Comparison of ENCODE assay signal across 17 cellular contexts in genomic region chr9:135220601-135221575, GRCh38.
A peak's percentile ranks its signal among the peaks of the same experiment; 100 is the strongest.
DNase-seq lines count a peak whose midpoint lies in the region; ATAC-seq and TF ChIP-seq lines count a peak whose summit lies in the region.
"Had no signal": no experiment of that assay in that cellular context is flagged by ENCODE, and none has a peak within 500 bp of the region (broad histone marks: within the 10 kb centered on the region; RNA-seq: fewer than 3 reads in every experiment).

No MANE protein-coding gene starts in this region.

- H3K9me3 ChIP-seq in neuronal stem cell (replicated peaks in 1 of 2; ENCODE audit: control insufficient read depth in 2 of 2, insufficient read depth in 1 of 2, low read depth in 1 of 2, low read length in 2 of 2), result peaks cover 0 to 3% of the 10 kb centered on the region in 2 donors
- peaks cover 5% of the 10 kb centered on the region for H3K9me3 ChIP-seq in trophoblast cell (ENCODE audit: insufficient read depth, low read depth, low read length)
- H3K9me3 ChIP-seq: HAP-1, MG63 had no signal

- H2BK12ac ChIP-seq in neuronal stem cell (ENCODE audit: low read length) (peak overlapping the region; percentile 24), trophoblast cell (ENCODE audit: low read length) (no peak overlapping the region)

- H3K27me3 ChIP-seq in neuronal stem cell (ENCODE audit: control insufficient read depth in 3 of 3, insufficient read depth in 3 of 3, low read depth in 1 of 3, low read length in 3 of 3) (peaks cover 0 to 35% (median 2%) of the 10 kb centered on the region in 3 experiments), trophoblast cell (ENCODE audit: insufficient read depth, low read length) (no peaks in the 10 kb centered on the region)
- H3K27me3 ChIP-seq: MG63 had no signal

- no peak overlapping the region for H3K27ac Mint-ChIP-seq in natural killer cell treated with Interleukin-12 subunit alpha and Interleukin-12 subunit beta and Interleukin-15 and Interleukin-18, amount 100 ng/mL, for 72 hours
- no peak overlapping the region for H3K27ac Mint-ChIP-seq in natural killer cell
- peak overlapping the region in 3 of 5 experiments; percentile 55 to 84 (median 80) for H3K27ac Mint-ChIP-seq in brain
- H3K27ac Mint-ChIP-seq: CD4-positive, alpha-beta memory T cell had no signal

- H3K27me3 Mint-ChIP-seq in natural killer cell treated with Interleukin-12 subunit alpha and Interleukin-12 subunit beta and Interleukin-15 and Interleukin-18, amount 100 ng/mL, for 72 hours, result peaks cover 8 to 13% of the 10 kb centered on the region in 2 donors
- H3K27me3 Mint-ChIP-seq in natural killer cell (ENCODE audit: low read depth in 2 of 2) (peaks cover 0 to 2% of the 10 kb centered on the region in 2 donors), brain (no peaks in the 10 kb centered on the region)

- no peaks in the 10 kb centered on the region for H3K36me3 ChIP-seq in neuronal stem cell (replicated peaks in 1 of 2; ENCODE audit: control insufficient read depth in 2 of 2, insufficient read depth in 2 of 2, low read length in 2 of 2)
- H3K36me3 ChIP-seq in trophoblast cell (ENCODE audit: control insufficient read depth in 1 of 2, insufficient read depth in 2 of 2, low read length in 2 of 2), result no peaks in the 10 kb centered on the region
- H3K36me3 ChIP-seq: HAP-1, MG63 had no signal

- H3K79me2 ChIP-seq in trophoblast cell (ENCODE audit: control insufficient read depth, insufficient read depth, low read length, poor library complexity), result no peaks in the 10 kb centered on the region

- no peaks in the 10 kb centered on the region for H3K9me3 Mint-ChIP-seq in natural killer cell treated with Interleukin-12 subunit alpha and Interleukin-12 subunit beta and Interleukin-15 and Interleukin-18, amount 100 ng/mL, for 72 hours
- H3K9me3 Mint-ChIP-seq in natural killer cell, result no peaks in the 10 kb centered on the region
- peaks cover 0 to 3% (median 0%) of the 10 kb centered on the region in 5 experiments for H3K9me3 Mint-ChIP-seq in brain

- H3K36me3 Mint-ChIP-seq in natural killer cell treated with Interleukin-12 subunit alpha and Interleukin-12 subunit beta and Interleukin-15 and Interleukin-18, amount 100 ng/mL, for 72 hours, result no peaks in the 10 kb centered on the region
- H3K36me3 Mint-ChIP-seq in natural killer cell (no peaks in the 10 kb centered on the region), brain (no peaks in the 10 kb centered on the region)
- H3K36me3 Mint-ChIP-seq: CD4-positive, alpha-beta memory T cell had no signal

- H2BK5ac ChIP-seq in neuronal stem cell (ENCODE audit: low read length) (no peak overlapping the region), trophoblast cell (ENCODE audit: low read depth, low read length, poor library complexity) (no peak overlapping the region)

- H3K4ac ChIP-seq in neuronal stem cell (ENCODE audit: low read length), result peak overlapping the region; percentile 60
- H3K4ac ChIP-seq in trophoblast cell (ENCODE audit: low read depth, low read length), result no peak overlapping the region

- H3K23ac ChIP-seq in neuronal stem cell (ENCODE audit: low read depth, low read length, poor library complexity) (no peak overlapping the region), trophoblast cell (ENCODE audit: low read length) (no peak overlapping the region)

- no CpG with 5 or more reads among the region's 28 CpGs for WGBS in neuronal stem cell (ENCODE audit: extremely low coverage in 2 of 2, insufficient read length in 2 of 2, insufficient replicate concordance in 1 of 2), 2 donors
- no CpG with 5 or more reads among the region's 28 CpGs for WGBS in trophoblast cell (ENCODE audit: extremely low coverage, insufficient coverage, insufficient read length)

- H3K18ac ChIP-seq in neuronal stem cell (ENCODE audit: low read length), result no peak overlapping the region
- no peak overlapping the region for H3K18ac ChIP-seq in trophoblast cell (ENCODE audit: low read length)

- H2BK15ac ChIP-seq in neuronal stem cell (ENCODE audit: low read length), result peak overlapping the region; percentile 80

- TF ChIP-seq CTCF in natural killer cell (IDR thresholded peaks at IDR 0.05) (no peak), brain (conservative IDR thresholded peaks at IDR 0.05) (no peak)

- ATAC-seq in natural killer cell treated with Interleukin-12 subunit alpha and Interleukin-12 subunit beta and Interleukin-15 and Interleukin-18, amount 100 ng/mL, for 72 hours, result no peak
- ATAC-seq in natural killer cell (no peak), GM19023 (IDR thresholded peaks at IDR 0.05; ENCODE audit: unreplicated experiment) (no peak)

- H3K79me1 ChIP-seq in neuronal stem cell (ENCODE audit: low read depth, low read length) (no peaks in the 10 kb centered on the region), trophoblast cell (ENCODE audit: low read length) (no peaks in the 10 kb centered on the region)

- H4K8ac ChIP-seq in neuronal stem cell (ENCODE audit: low read depth, low read length) (no peak overlapping the region), trophoblast cell (ENCODE audit: low read depth, low read length) (no peak overlapping the region)

- no peak overlapping the region for H3K9ac ChIP-seq in neuronal stem cell (ENCODE audit: low read depth, low read length, poor library complexity)
- H3K9ac ChIP-seq in trophoblast cell (ENCODE audit: low read length), result no peak overlapping the region

- H4K12ac ChIP-seq in trophoblast cell (ENCODE audit: low read depth, low read length), result no peak overlapping the region

- H3K27ac ChIP-seq in neuronal stem cell (replicated peaks; ENCODE audit: low read length) (no peak overlapping the region), trophoblast cell (ENCODE audit: low read depth, low read length) (no peak overlapping the region)
- H3K27ac ChIP-seq: HL-60, RWPE1 had no signal

- H3K4me2 ChIP-seq in neuronal stem cell (ENCODE audit: insufficient read depth, low read length, poor library complexity, severe bottlenecking) (no peak overlapping the region), trophoblast cell (ENCODE audit: low read length) (no peak overlapping the region)

- H2BK120ac ChIP-seq in neuronal stem cell (ENCODE audit: low read depth, low read length) (no peak overlapping the region), trophoblast cell (ENCODE audit: insufficient read depth, low read length, poor library complexity) (no peak overlapping the region)

- H3K14ac ChIP-seq in neuronal stem cell (ENCODE audit: low read length) (no peak overlapping the region), trophoblast cell (ENCODE audit: low read length) (no peak overlapping the region)

- no peaks in the 10 kb centered on the region for H3K4me1 Mint-ChIP-seq in natural killer cell treated with Interleukin-12 subunit alpha and Interleukin-12 subunit beta and Interleukin-15 and Interleukin-18, amount 100 ng/mL, for 72 hours (ENCODE audit: low read depth in 2 of 2)
- H3K4me1 Mint-ChIP-seq in natural killer cell (peaks cover 0 to 3% of the 10 kb centered on the region in 2 donors), brain (peaks cover 43% of the 10 kb centered on the region)
- H3K4me1 Mint-ChIP-seq: CD4-positive, alpha-beta memory T cell had no signal

- no peak overlapping the region for H3K4me3 ChIP-seq in neuronal stem cell (ENCODE audit: low read length in 2 of 2)
- H3K4me3 ChIP-seq in trophoblast cell (ENCODE audit: low read depth, low read length), result no peak overlapping the region
- H3K4me3 ChIP-seq: HAP-1, MG63 had no signal

- DNase-seq in natural killer cell treated with Interleukin-12 subunit alpha and Interleukin-12 subunit beta and Interleukin-15 and Interleukin-18, amount 100 ng/mL, for 72 hours (ENCODE audit: low spot score), result peak; percentile 49
- no peak for DNase-seq in natural killer cell
- no peak for DNase-seq in neuronal stem cell (ENCODE audit: low spot score)
- no peak for DNase-seq in trophoblast cell
- DNase-seq in DMS53 (lab: John Stamatoyannopoulos, UW), result no peak
- DNase-seq in activated CD4-positive, alpha-beta T cell treated with anti-CD3 and anti-CD28 coated beads, Interleukin-2, amount 50 U/mL, for 1 hour, result no peak
- DNase-seq: CD4-positive, alpha-beta memory T cell; KG1; MG63; NCI-H1092 treated with DMSO at 0.1 percent for 48 hours; NCI-H1694; NCI-H446 had no signal

- H4K91ac ChIP-seq in neuronal stem cell (ENCODE audit: low read depth, low read length, poor library complexity) (peak overlapping the region; percentile 16), trophoblast cell (ENCODE audit: low read depth, low read length) (no peak overlapping the region)

- H2AK5ac ChIP-seq in neuronal stem cell (ENCODE audit: low read depth, low read length), result peak overlapping the region; percentile 51
- H2AK5ac ChIP-seq in trophoblast cell (ENCODE audit: low read length), result no peak overlapping the region

- intact Hi-C loops in natural killer cell (cut with micrococcal nuclease), result no loop called here

- no peak overlapping the region for H3K4me3 Mint-ChIP-seq in natural killer cell treated with Interleukin-12 subunit alpha and Interleukin-12 subunit beta and Interleukin-15 and Interleukin-18, amount 100 ng/mL, for 72 hours
- no peak overlapping the region for H3K4me3 Mint-ChIP-seq in natural killer cell
- no peak overlapping the region for H3K4me3 Mint-ChIP-seq in brain
- H3K4me3 Mint-ChIP-seq: CD4-positive, alpha-beta memory T cell had no signal

- H3K4me1 ChIP-seq in neuronal stem cell (ENCODE audit: control insufficient read depth in 2 of 2, insufficient read depth in 1 of 2, low read depth in 1 of 2, low read length in 2 of 2) (peaks cover 0 to 37% of the 10 kb centered on the region in 2 donors), trophoblast cell (ENCODE audit: control insufficient read depth in 1 of 2, insufficient read depth in 2 of 2, low read length in 2 of 2) (no peaks in the 10 kb centered on the region)
- H3K4me1 ChIP-seq: HAP-1 had no signal

- H2AFZ ChIP-seq in neuronal stem cell (ENCODE audit: low read length) (no peak overlapping the region), trophoblast cell (ENCODE audit: insufficient read depth, low read length, poor library complexity) (no peak overlapping the region)

Comparison
In these comparisons a context has a peak if more than half of its experiments do, and no peak if none do; other contexts are left out.
1. H3K27ac Mint-ChIP-seq: peak in brain (3 of 5); none in natural killer cell treated with Interleukin-12 subunit alpha and Interleukin-12 subunit beta and Interleukin-15 and Interleukin-18, amount 100 ng/mL, for 72 hours (0 of 2) and natural killer cell (0 of 2).